Comparison of ENCODE assay signal across 20 cellular contexts in genomic region chr1:117084231-117084630, GRCh38. TPM values are rescaled to one million over a fixed set of nuclear protein-coding genes. Genes with fewer than 3 reads are reported as not detected.
"Had no signal": no experiment of that assay in that cellular context is flagged by ENCODE, and none has a peak within 500 bp of the region (broad histone marks: within the 10 kb centered on the region; RNA-seq: fewer than 3 reads in every experiment).

No MANE protein-coding gene starts in this region.

- H3K27me3 Mint-ChIP-seq: memory B cell; stimulated activated naive B cell treated with anti-CD40 and anti-IgM and Interleukin-4, amounts not matched to agents 10 μg/mL and 1 μg/mL and 100 μg/mL, for 72 hours; type B pancreatic cell had no signal

- H3K4me3 ChIP-seq: esophagus squamous epithelium, gastroesophageal sphincter, left lung, lower lobe of right lung, right atrium auricular region, sigmoid colon, skin epidermis had no signal

- H3K4me3 Mint-ChIP-seq: immature natural killer cell; memory B cell; mesothelial cell of epicardium; natural killer cell; neural crest cell; stimulated activated naive B cell treated with anti-CD40 and anti-IgM and Interleukin-4, amounts not matched to agents 10 μg/mL and 1 μg/mL and 100 μg/mL, for 72 hours; type B pancreatic cell had no signal

- ATAC-seq: gastroesophageal sphincter, natural killer cell had no signal

- H3K4me1 ChIP-seq: esophagus squamous epithelium, gastroesophageal sphincter, left lung, lower lobe of right lung, right atrium auricular region, sigmoid colon had no signal

- H3K9me3 ChIP-seq: esophagus squamous epithelium, gastroesophageal sphincter, left lung, lower lobe of right lung, right atrium auricular region, sigmoid colon had no signal

- H3K9me3 Mint-ChIP-seq: immature natural killer cell; memory B cell; mesothelial cell of epicardium; natural killer cell; neural crest cell; stimulated activated naive B cell treated with anti-CD40 and anti-IgM and Interleukin-4, amounts not matched to agents 10 μg/mL and 1 μg/mL and 100 μg/mL, for 72 hours; type B pancreatic cell had no signal

- H3K27me3 ChIP-seq: esophagus squamous epithelium, gastroesophageal sphincter, left lung, right atrium auricular region, sigmoid colon had no signal

- H3K27ac ChIP-seq: esophagus squamous epithelium, gastroesophageal sphincter, left lung, lower lobe of right lung, right atrium auricular region, sigmoid colon, skin epidermis had no signal

- FAIRE-seq: keratinocyte, urothelium cell line had no signal

- H3K27ac Mint-ChIP-seq: immature natural killer cell; memory B cell; mesothelial cell of epicardium; natural killer cell; stimulated activated naive B cell treated with anti-CD40 and anti-IgM and Interleukin-4, amounts not matched to agents 10 μg/mL and 1 μg/mL and 100 μg/mL, for 72 hours; type B pancreatic cell had no signal

- DNase-seq: dermis blood vessel endothelial cell; esophagus squamous epithelium; foreskin fibroblast; immature natural killer cell; left lung; lower lobe of right lung; natural killer cell; posterior cingulate gyrus; sigmoid colon; stimulated activated CD4-positive, alpha-beta T cell treated with anti-CD3 and anti-CD28 coated beads, Interleukin-2, amount 100 ng/mL, for 24 hours; stimulated activated naive B cell treated with anti-CD40 and anti-IgM and Interleukin-4, amounts not matched to agents 10 μg/mL and 1 μg/mL and 100 μg/mL, for 72 hours had no signal

- H3K4me1 Mint-ChIP-seq: immature natural killer cell, mesothelial cell of epicardium, natural killer cell, neural crest cell had no signal

RNA-seq across cellular contexts. Expression of gene TRIM45, which starts 37.3 kb away (rescaled TPM):
- polyA plus RNA-seq: immature natural killer cell had no signal
